Comparison of ENCODE assay signal across 8 cellular contexts in genomic region chr2:86000131-86000937, GRCh38.
DNase-seq lines count a peak whose midpoint lies in the region; TF ChIP-seq lines count a peak whose summit lies in the region.
"Had no signal": no experiment of that assay in that cellular context is flagged by ENCODE, and none has a peak within 500 bp of the region (broad histone marks: within the 10 kb centered on the region; RNA-seq: fewer than 3 reads in every experiment).

No MANE protein-coding gene starts in this region.

- H3K9me3 ChIP-seq in WERI-Rb-1 (ENCODE audit: severe bottlenecking) (no peaks in the 10 kb centered on the region), osteoblast (ENCODE audit: low read depth, low read length) (no peaks in the 10 kb centered on the region)

- peak overlapping the region in 19 of 21 experiments; percentile 12 to 95 (median 75) for H3K27ac ChIP-seq in skin epidermis
- no peak overlapping the region for H3K27ac ChIP-seq in WERI-Rb-1
- no peak overlapping the region for H3K27ac ChIP-seq in osteoblast (ENCODE audit: low read depth, low read length)

- peaks cover 1% of the 10 kb centered on the region for H3K36me3 Mint-ChIP-seq in progenitor cell of endocrine pancreas (ENCODE audit: insufficient read depth)

- no peak for TF ChIP-seq CTCF in choroid plexus epithelial cell (conservative IDR thresholded peaks at IDR 0.05; ENCODE audit: low read depth, low read length)
- TF ChIP-seq CTCF in WERI-Rb-1 (IDR thresholded peaks at IDR 0.05; ENCODE audit: low read depth, low read length), result no peak
- no peak for TF ChIP-seq CTCF in osteoblast (IDR thresholded peaks at IDR 0.05; ENCODE audit: extremely low read depth, low read depth, low read length)
- no peak for TF ChIP-seq CTCF in progenitor cell of endocrine pancreas (IDR thresholded peaks at IDR 0.05; ENCODE audit: unreplicated experiment)

- no peaks in the 10 kb centered on the region for H3K27me3 ChIP-seq in WERI-Rb-1 (ENCODE audit: insufficient read depth, low read depth, severe bottlenecking)
- no peaks in the 10 kb centered on the region for H3K27me3 ChIP-seq in osteoblast (ENCODE audit: insufficient read depth, low read length)

- DNase-seq in GM03348 (ENCODE audit: low spot score) (peak; percentile 50), NCI-H226 (peak; percentile 22), choroid plexus epithelial cell (ENCODE audit: low read depth) (peak; percentile 21), WERI-Rb-1 (no peak), osteoblast (ENCODE audit: insufficient read length, low spot score, missing footprints) (no peak), progenitor cell of endocrine pancreas (ENCODE audit: low spot score, unreplicated experiment) (no peak)
- DNase-seq: NCI-H1694 had no signal

- H3K9me3 Mint-ChIP-seq in progenitor cell of endocrine pancreas (ENCODE audit: low read depth), result peaks cover 11% of the 10 kb centered on the region

- H3K79me2 ChIP-seq in osteoblast (ENCODE audit: insufficient read depth, low read length), result no peaks in the 10 kb centered on the region

- H4K20me1 ChIP-seq in osteoblast (ENCODE audit: insufficient read depth, low read length), result no peaks in the 10 kb centered on the region

- H3K4me1 Mint-ChIP-seq in progenitor cell of endocrine pancreas (ENCODE audit: low read depth), result peaks cover 31% of the 10 kb centered on the region

- H3K36me3 ChIP-seq in WERI-Rb-1 (no peaks in the 10 kb centered on the region), osteoblast (ENCODE audit: insufficient read depth, low read length) (no peaks in the 10 kb centered on the region)

- no peaks in the 10 kb centered on the region for H3K27me3 Mint-ChIP-seq in progenitor cell of endocrine pancreas

- no peak overlapping the region for H3K4me3 Mint-ChIP-seq in progenitor cell of endocrine pancreas (ENCODE audit: low read depth)

- H2AFZ ChIP-seq in osteoblast (ENCODE audit: low read length), result no peak overlapping the region

- H3K4me3 ChIP-seq in choroid plexus epithelial cell (ENCODE audit: low read depth, low read length), result no peak overlapping the region
- H3K4me3 ChIP-seq in skin epidermis, result no peak overlapping the region
- no peak overlapping the region for H3K4me3 ChIP-seq in WERI-Rb-1 (ENCODE audit: low read depth, low read length)
- H3K4me3 ChIP-seq in osteoblast (ENCODE audit: insufficient read depth, low read length), result no peak overlapping the region

- no peak overlapping the region for H3K27ac Mint-ChIP-seq in progenitor cell of endocrine pancreas

- peaks cover 37% of the 10 kb centered on the region for H3K4me1 ChIP-seq in osteoblast (ENCODE audit: insufficient read depth, low read length)

- H3K4me2 ChIP-seq in osteoblast (ENCODE audit: insufficient read depth, low read length), result no peak overlapping the region

Comparison
In these comparisons a context has a peak if more than half of its experiments do, and no peak if none do; other contexts are left out.
1. DNase-seq: peak in GM03348 (single experiment), NCI-H226 (single experiment) and choroid plexus epithelial cell (single experiment); none in WERI-Rb-1 (single experiment), osteoblast (single experiment) and progenitor cell of endocrine pancreas (single experiment).
2. H3K27ac ChIP-seq: peak in skin epidermis (19 of 21); none in WERI-Rb-1 (single experiment) and osteoblast (single experiment).